8 cellular contexts compared by ENCODE assay signal in the genomic region with DNA sequence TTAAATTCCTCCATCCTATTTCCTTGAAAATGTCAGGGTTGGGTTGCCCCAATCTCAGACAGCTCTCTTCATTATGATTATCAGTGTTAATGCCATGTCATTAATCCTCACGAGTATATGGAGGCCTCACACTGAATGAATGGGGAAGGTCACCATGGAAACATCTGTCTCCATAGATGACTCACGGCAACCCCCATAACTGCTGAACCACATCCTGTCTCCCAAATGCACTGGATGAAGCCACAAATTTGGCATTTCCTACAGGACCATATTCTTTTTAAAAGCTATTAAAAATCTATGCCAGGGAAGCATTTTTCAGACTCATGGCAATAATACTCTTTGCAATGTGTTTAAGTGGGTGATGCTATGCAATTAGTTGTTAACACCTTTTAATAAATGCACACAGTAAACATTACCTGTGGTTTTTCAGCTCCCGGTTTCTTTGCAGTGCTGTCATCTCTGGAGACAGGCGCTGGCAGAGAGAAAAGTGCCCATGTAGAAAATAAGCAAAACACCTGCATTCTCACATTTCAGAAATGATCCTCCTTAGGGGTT.
A peak's percentile ranks its signal among the peaks of the same experiment; 100 is the strongest.
DNase-seq lines count a peak whose midpoint lies in the region; ATAC-seq and TF ChIP-seq lines count a peak whose summit lies in the region.

No MANE protein-coding gene starts in this region.

- no peak for TF ChIP-seq CTCF in brain microvascular endothelial cell (IDR thresholded peaks at IDR 0.05; ENCODE audit: low read depth, low read length, missing control alignments)
- no peak for TF ChIP-seq CTCF in smooth muscle cell (IDR thresholded peaks at IDR 0.05; ENCODE audit: borderline replicate concordance, insufficient read depth, poor library complexity, severe bottlenecking)
- TF ChIP-seq CTCF in upper lobe of left lung (IDR thresholded peaks at IDR 0.05): no peak

- peak overlapping the region; percentile 75 for H2AFZ ChIP-seq in smooth muscle cell (ENCODE audit: low read depth)

- TF ChIP-seq POLR2A in upper lobe of left lung (IDR thresholded peaks at IDR 0.05): no peak

- TF ChIP-seq EP300 in upper lobe of left lung (IDR thresholded peaks at IDR 0.05): no peak

- peaks cover 10% of the 10 kb centered on the region for H3F3A ChIP-seq in smooth muscle cell (ENCODE audit: low read depth)

- H3K4me2 ChIP-seq in smooth muscle cell: peak overlapping the region; percentile 80

- H3K9ac ChIP-seq in smooth muscle cell (ENCODE audit: low read depth): peak overlapping the region; percentile 85

- peaks cover 7% of the 10 kb centered on the region for H3K4me1 ChIP-seq in smooth muscle cell (ENCODE audit: low read depth)
- no peaks in the 10 kb centered on the region for H3K4me1 ChIP-seq in upper lobe of left lung
- peaks cover 0 to 5% of the 10 kb centered on the region in 2 donors for H3K4me1 ChIP-seq in aorta (ENCODE audit: control insufficient read depth in 1 of 2, insufficient read depth in 2 of 2, low read length in 2 of 2)

- H3K27ac ChIP-seq in brain microvascular endothelial cell: peak overlapping the region; percentile 91
- peak overlapping the region; percentile 94 for H3K27ac ChIP-seq in smooth muscle cell (ENCODE audit: low read depth)
- no peak overlapping the region for H3K27ac ChIP-seq in upper lobe of left lung
- H3K27ac ChIP-seq in aorta (ENCODE audit: low read depth in 1 of 2, low read length in 2 of 2): no peak overlapping the region

- DNase-seq in DMS 273 (lab: John Stamatoyannopoulos, UW; ENCODE audit: unreplicated experiment) (peak; percentile 67), KBM-7 (peak; percentile 46), brain microvascular endothelial cell (peak; percentile 96), smooth muscle cell (lab: John Stamatoyannopoulos, UW; ENCODE audit: unreplicated experiment) (no peak), upper lobe of left lung (no peak), aorta (no peak)
- no peak for DNase-seq in stimulated activated CD4-positive, alpha-beta T cell treated with anti-CD3 and anti-CD28 coated beads, Interleukin-4, amount 100 ng/mL, for 4 hours

- 27% methylated on average over 4 of the region's 4 CpGs for WGBS in smooth muscle cell (ENCODE audit: low lambda C conversion rate)
- WGBS in upper lobe of left lung, 2 donors: 46 to 50% methylated on average over 4 of the region's 4 CpGs
- WGBS in aorta, 2 donors: 54 to 64% methylated on average over 4 of the region's 4 CpGs

- no peaks in the 10 kb centered on the region for H3K79me2 ChIP-seq in smooth muscle cell (ENCODE audit: low read depth)

- no peaks in the 10 kb centered on the region for H3K9me3 ChIP-seq in smooth muscle cell (replicated peaks; ENCODE audit: low read depth)
- no peaks in the 10 kb centered on the region for H3K9me3 ChIP-seq in upper lobe of left lung
- no peaks in the 10 kb centered on the region for H3K9me3 ChIP-seq in aorta (ENCODE audit: control insufficient read depth, low read length)

- H3K27me3 ChIP-seq in brain microvascular endothelial cell (replicated peaks): no peaks in the 10 kb centered on the region
- H3K27me3 ChIP-seq in smooth muscle cell (ENCODE audit: low read depth): no peaks in the 10 kb centered on the region
- no peaks in the 10 kb centered on the region for H3K27me3 ChIP-seq in upper lobe of left lung
- peaks cover 0 to 1% of the 10 kb centered on the region in 2 donors for H3K27me3 ChIP-seq in aorta (ENCODE audit: control insufficient read depth in 1 of 2, insufficient read depth in 2 of 2, low read length in 1 of 2)

- in situ Hi-C loops in KBM-7 (cut with MboI; ENCODE audit: low pct_unique_long_range_greater_than_20kb, low sequenced_read_pairs): no loop called here
- in situ Hi-C loops in brain microvascular endothelial cell (cut with HindIII; ENCODE audit: low pct_ligation_motif_present, low sequenced_read_pairs): no loop called here

- no peak overlapping the region for H3K4me3 ChIP-seq in brain microvascular endothelial cell (ENCODE audit: low read depth, low read length)
- H3K4me3 ChIP-seq in smooth muscle cell: no peak overlapping the region
- no peak overlapping the region for H3K4me3 ChIP-seq in upper lobe of left lung
- no peak overlapping the region for H3K4me3 ChIP-seq in aorta (ENCODE audit: low read length in 2 of 2)

- H4K20me1 ChIP-seq in smooth muscle cell (ENCODE audit: low read depth): no peaks in the 10 kb centered on the region

- no peaks in the 10 kb centered on the region for H3K36me3 ChIP-seq in brain microvascular endothelial cell (replicated peaks)
- no peaks in the 10 kb centered on the region for H3K36me3 ChIP-seq in smooth muscle cell (ENCODE audit: low read depth)
- no peaks in the 10 kb centered on the region for H3K36me3 ChIP-seq in upper lobe of left lung
- H3K36me3 ChIP-seq in aorta (ENCODE audit: control insufficient read depth in 1 of 2, insufficient read depth in 2 of 2, low read length in 1 of 2): no peaks in the 10 kb centered on the region

- ATAC-seq in GM21515 (IDR thresholded peaks at IDR 0.05; ENCODE audit: unreplicated experiment) (peak; percentile 67), upper lobe of left lung (ENCODE audit: low FRiP score in 2 of 2) (no peak), aorta (ENCODE audit: low FRiP score) (no peak)

- intact Hi-C loops in aorta (cut with DNase I): no loop called here

Comparison
In these comparisons a context has a peak if more than half of its experiments do, and no peak if none do; other contexts are left out.
1. DNase-seq: peak in DMS 273 (single experiment), KBM-7 (single experiment) and brain microvascular endothelial cell (single experiment); none in smooth muscle cell (single experiment), upper lobe of left lung (0 of 2), aorta (0 of 2) and stimulated activated CD4-positive, alpha-beta T cell treated with anti-CD3 and anti-CD28 coated beads, Interleukin-4, amount 100 ng/mL, for 4 hours (0 of 2).
2. H3K27ac ChIP-seq: peak in brain microvascular endothelial cell (single experiment) and smooth muscle cell (single experiment); none in upper lobe of left lung (0 of 4) and aorta (0 of 2).